In genomic region chr14:36096090-36096489, GRCh38 we compare ENCODE assay signal across 24 cellular contexts.
A peak's percentile ranks its signal among the peaks of the same experiment; 100 is the strongest.
DNase-seq lines count a peak whose midpoint lies in the region; ATAC-seq and TF ChIP-seq lines count a peak whose summit lies in the region.
"Had no signal": no experiment of that assay in that cellular context is flagged by ENCODE, and none has a peak within 500 bp of the region (broad histone marks: within the 10 kb centered on the region; RNA-seq: fewer than 3 reads in every experiment).

No MANE protein-coding gene starts in this region.

- no peak overlapping the region for H3K23ac ChIP-seq in mesenchymal stem cell (ENCODE audit: low read length in 2 of 2)

- no peak overlapping the region for H2BK12ac ChIP-seq in mesenchymal stem cell (ENCODE audit: low read length in 2 of 2)

- H4K8ac ChIP-seq in mesenchymal stem cell (ENCODE audit: low read length), result no peak overlapping the region

- H3K36me3 ChIP-seq in tibial artery, result no peaks in the 10 kb centered on the region
- H3K36me3 ChIP-seq in OCI-LY7 (ENCODE audit: insufficient read depth, low read length), result no peaks in the 10 kb centered on the region
- H3K36me3 ChIP-seq in A673 (ENCODE audit: insufficient read depth, low read length, poor library complexity, severe bottlenecking), result no peaks in the 10 kb centered on the region
- H3K36me3 ChIP-seq in mesenchymal stem cell (ENCODE audit: control insufficient read depth in 1 of 2, insufficient read depth in 2 of 2, low read depth in 1 of 2, low read length in 2 of 2), result no peaks in the 10 kb centered on the region
- H3K36me3 ChIP-seq: heart right ventricle, left ventricle myocardium inferior, spleen, suprapubic skin had no signal

- H3K79me1 ChIP-seq in mesenchymal stem cell (replicated peaks; ENCODE audit: low read length, poor library complexity, severe bottlenecking), result no peaks in the 10 kb centered on the region

- intact Hi-C loops in tibial artery (cut with DNase I; ENCODE audit: low total_unique reads) (no loop called here), OCI-LY7 (cut with micrococcal nuclease; ENCODE audit: unreplicated experiment) (no loop called here), A673 (cut with micrococcal nuclease; ENCODE audit: unreplicated experiment) (no loop called here)

- no peaks in the 10 kb centered on the region for H3K9me2 ChIP-seq in OCI-LY7 (ENCODE audit: insufficient read depth, low read length)

- peaks cover 0 to 3% of the 10 kb centered on the region in 2 donors for H3K27me3 ChIP-seq in tibial artery
- H3K27me3 ChIP-seq in A673 (replicated peaks; ENCODE audit: insufficient read depth, low read depth, low read length, poor library complexity), result peaks cover 10% of the 10 kb centered on the region
- no peaks in the 10 kb centered on the region for H3K27me3 ChIP-seq in mesenchymal stem cell (ENCODE audit: control insufficient read depth in 1 of 2, insufficient read depth in 1 of 2, low read length in 2 of 2)
- H3K27me3 ChIP-seq: suprapubic skin had no signal

- H3K79me2 ChIP-seq in OCI-LY7 (ENCODE audit: insufficient read depth, low read depth, low read length), result no peaks in the 10 kb centered on the region

- no peak overlapping the region for H3K14ac ChIP-seq in mesenchymal stem cell (ENCODE audit: low read length in 2 of 2)

- TF ChIP-seq CTCF in tibial artery (IDR thresholded peaks at IDR 0.05) (no peak), OCI-LY7 (conservative IDR thresholded peaks at IDR 0.05; ENCODE audit: low read length) (no peak), A673 (conservative IDR thresholded peaks at IDR 0.05; ENCODE audit: low read depth, low read length) (no peak)

- H4K91ac ChIP-seq in mesenchymal stem cell (ENCODE audit: low read length), result no peak overlapping the region

- H4K20me1 ChIP-seq in OCI-LY7 (ENCODE audit: insufficient read depth, low read length), result no peaks in the 10 kb centered on the region

- no peak overlapping the region for H3K4ac ChIP-seq in mesenchymal stem cell (ENCODE audit: low read depth in 1 of 2, low read length in 2 of 2)

- no peak overlapping the region for H3K9ac ChIP-seq in mesenchymal stem cell (ENCODE audit: low read length)

- no peak overlapping the region for H3K18ac ChIP-seq in mesenchymal stem cell (ENCODE audit: low read depth in 1 of 2, low read length in 2 of 2)

- DNase-seq in AG20443 (ENCODE audit: low spot score) (peak; percentile 10), astrocyte of the hippocampus (ENCODE audit: low read depth, low spot score) (peak; percentile 30), inferior parietal cortex (ENCODE audit: extremely low spot score) (peak; percentile 10), tibial artery (no peak), OCI-LY7 (ENCODE audit: low spot score) (no peak), A673 (ENCODE audit: low spot score) (no peak), mesenchymal stem cell (no peak)
- DNase-seq: ACHN; activated naive CD4-positive, alpha-beta T cell treated with Interleukin-2 at 50 U/mL for 16 hours; activated T-cell treated with anti-CD3 and anti-CD28 coated beads, Interleukin-2, amount 50 U/mL, for 48 hours; central memory CD4-positive, alpha-beta T cell; heart right ventricle; left ventricle myocardium inferior; naive thymus-derived CD8-positive, alpha-beta T cell; NCI-H1417 treated with DMSO at 0.1 percent for 48 hours; NCI-H446; spleen; stimulated activated CD4-positive, alpha-beta T cell treated with anti-CD3 and anti-CD28 coated beads, Interleukin-2, amount 100 ng/mL, for 48 hours had no signal

- H2BK5ac ChIP-seq in mesenchymal stem cell (ENCODE audit: low read depth, low read length, poor library complexity, severe bottlenecking), result no peak overlapping the region

- H2AFZ ChIP-seq in OCI-LY7 (ENCODE audit: low read length) (no peak overlapping the region), mesenchymal stem cell (ENCODE audit: low read depth, low read length) (no peak overlapping the region)

- CTCF ChIA-PET in OCI-LY7 (lab: Charles Lee; ENCODE audit: unreplicated experiment), result no interaction called here
- CTCF ChIA-PET in A673 (lab: Charles Lee), result no interaction called here

- H3K27ac ChIP-seq in tibial artery (no peak overlapping the region), OCI-LY7 (ENCODE audit: low read depth, low read length, poor library complexity, severe bottlenecking) (no peak overlapping the region), A673 (ENCODE audit: low read depth, low read length, poor library complexity, severe bottlenecking) (no peak overlapping the region), mesenchymal stem cell (ENCODE audit: low read length, poor library complexity, severe bottlenecking) (no peak overlapping the region)
- H3K27ac ChIP-seq: heart right ventricle, left ventricle myocardium inferior, spleen, suprapubic skin had no signal

- no peak overlapping the region for H3K4me3 ChIP-seq in tibial artery
- no peak overlapping the region for H3K4me3 ChIP-seq in OCI-LY7 (ENCODE audit: low read depth, low read length, poor library complexity, severe bottlenecking)
- no peak overlapping the region for H3K4me3 ChIP-seq in A673 (ENCODE audit: low read depth, low read length, poor library complexity, severe bottlenecking)
- H3K4me3 ChIP-seq in mesenchymal stem cell (ENCODE audit: insufficient read depth in 1 of 2, low read depth in 1 of 2, low read length in 2 of 2), result no peak overlapping the region
- H3K4me3 ChIP-seq: GM23338, heart right ventricle, K562, left ventricle myocardium inferior, spleen, suprapubic skin had no signal

- ATAC-seq in HG02798 (IDR thresholded peaks at IDR 0.05; ENCODE audit: poor library complexity, unreplicated experiment), result peak; percentile 57
- ATAC-seq: activated CD4-positive, CD25-positive, alpha-beta regulatory T cell treated with anti-CD3 and anti-CD28 coated beads, Interleukin-2, amount 50 U/mL, for 24 hours; GM23338; heart right ventricle; K562; naive thymus-derived CD8-positive, alpha-beta T cell; stimulated activated effector memory CD8-positive, alpha-beta T cell treated with anti-CD3 and anti-CD28 coated beads, Interleukin-12 subunit alpha, Interleukin-12 subunit beta, amount 100 ng/mL, for 72 hours had no signal

- H3K9me3 ChIP-seq in tibial artery (no peaks in the 10 kb centered on the region), OCI-LY7 (ENCODE audit: low read length) (no peaks in the 10 kb centered on the region), A673 (ENCODE audit: low read depth, low read length, poor library complexity, severe bottlenecking) (no peaks in the 10 kb centered on the region), mesenchymal stem cell (ENCODE audit: control insufficient read depth, low read length) (no peaks in the 10 kb centered on the region)
- H3K9me3 ChIP-seq: heart right ventricle, left ventricle myocardium inferior, spleen, suprapubic skin had no signal

- no peak overlapping the region for H2AK5ac ChIP-seq in mesenchymal stem cell (ENCODE audit: low read length, severe bottlenecking)

- H3K4me2 ChIP-seq in OCI-LY7 (ENCODE audit: low read length) (no peak overlapping the region), mesenchymal stem cell (ENCODE audit: low read length, poor library complexity, severe bottlenecking) (no peak overlapping the region)
- H3K4me2 ChIP-seq: GM23338 had no signal

- POLR2A ChIA-PET in OCI-LY7 (lab: Charles Lee), result interaction anchor here (0.7 kb wide), 1 partner anchor 20 kb away, joined by 3 read pairs; no protein-coding TSS in a partner anchor
- POLR2A ChIA-PET in A673 (lab: Charles Lee; ENCODE audit: low non-redundant PET), result no interaction called here

- no peak overlapping the region for H2BK15ac ChIP-seq in mesenchymal stem cell (ENCODE audit: low read depth, poor library complexity, severe bottlenecking)

- no peak overlapping the region for H2BK120ac ChIP-seq in mesenchymal stem cell (ENCODE audit: low read depth, low read length)

- no peaks in the 10 kb centered on the region for H3K4me1 ChIP-seq in tibial artery
- H3K4me1 ChIP-seq in OCI-LY7 (ENCODE audit: insufficient read depth, low read length, poor library complexity, severe bottlenecking), result no peaks in the 10 kb centered on the region
- H3K4me1 ChIP-seq in A673 (ENCODE audit: insufficient read depth, low read length, poor library complexity, severe bottlenecking), result no peaks in the 10 kb centered on the region
- H3K4me1 ChIP-seq in mesenchymal stem cell (ENCODE audit: control insufficient read depth, insufficient read depth, low read depth, low read length), result no peaks in the 10 kb centered on the region
- H3K4me1 ChIP-seq: left ventricle myocardium inferior, spleen had no signal

- BruUV-seq in OCI-LY7 (replicated peaks; lab: Mats Ljungman, UMichigan), result no TSS peak
- no TSS peak for BruUV-seq in A673 (replicated peaks; lab: Mats Ljungman, UMichigan)

Comparison
In these comparisons a context has a peak if more than half of its experiments do, and no peak if none do; other contexts are left out.
1. DNase-seq: peak in AG20443 (single experiment), astrocyte of the hippocampus (single experiment) and inferior parietal cortex (single experiment); none in tibial artery (0 of 2), OCI-LY7 (single experiment), A673 (single experiment) and mesenchymal stem cell (single experiment).